ENCODE assay signal across 10 cellular contexts in the genomic region with DNA sequence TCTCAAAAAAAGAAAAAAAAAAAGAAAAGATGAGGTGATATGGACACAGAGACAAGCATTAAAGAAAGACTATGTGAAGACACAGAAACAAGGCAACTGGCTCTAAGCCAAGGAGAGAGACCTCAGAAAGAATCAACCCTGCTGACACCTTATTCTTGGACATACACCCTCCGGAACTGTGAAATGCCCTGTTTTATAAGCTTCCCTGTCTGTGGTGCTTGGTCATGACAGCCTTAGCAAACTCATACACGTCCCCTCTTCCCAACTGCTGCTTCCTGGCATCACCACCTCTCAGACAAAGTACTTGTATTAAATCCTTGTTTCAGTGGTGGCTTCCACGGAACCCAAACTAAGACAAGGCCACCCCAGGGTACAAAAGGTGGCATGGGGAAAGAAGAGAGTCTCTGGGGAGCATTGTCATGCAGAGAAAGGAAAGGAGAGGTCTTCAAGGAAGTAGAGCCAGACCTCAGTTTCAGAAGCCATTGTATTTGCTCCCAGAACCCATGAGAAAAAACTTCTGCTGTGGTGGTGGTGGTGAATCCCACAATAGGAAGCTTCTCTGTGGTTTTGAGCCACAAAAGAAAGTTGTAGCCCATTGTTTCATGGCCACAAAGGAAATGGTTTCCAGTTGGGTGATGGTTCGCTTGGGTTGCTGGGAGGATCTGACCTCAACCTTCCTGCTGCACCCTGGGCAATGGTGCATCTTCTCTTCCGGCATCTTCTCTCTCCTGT. TPM values are rescaled to one million over a fixed set of nuclear protein-coding genes. Genes with fewer than 3 reads are reported as not detected.
DNase-seq lines count a peak whose midpoint lies in the region; ATAC-seq, FAIRE-seq and TF ChIP-seq lines count a peak whose summit lies in the region.
"Had no signal": no experiment of that assay in that cellular context is flagged by ENCODE, and none has a peak within 500 bp of the region (broad histone marks: within the 10 kb centered on the region; RNA-seq: fewer than 3 reads in every experiment).

No MANE protein-coding gene starts in this region.

- peak; percentile 80 to 86 for DNase-seq in AML-193 (lab: John Stamatoyannopoulos, UW)
- peak; percentile 70 for DNase-seq in GM13977 (ENCODE audit: low spot score)
- DNase-seq in SW480 (ENCODE audit: low spot score) = peak; percentile 75
- DNase-seq in K562 (ENCODE audit: extremely low read depth in 1 of 4, low spot score in 3 of 4) = no peak
- DNase-seq in uterus = no peak
- no peak for DNase-seq in germinal center (ENCODE audit: low spot score)
- DNase-seq in midbrain (lab: John Stamatoyannopoulos, UW) = no peak

- no peaks in the 10 kb centered on the region for H3K36me3 ChIP-seq in K562 (ENCODE audit: control insufficient read depth, insufficient read depth, low read length)
- no peaks in the 10 kb centered on the region for H3K36me3 ChIP-seq in uterus

- TF ChIP-seq POLR2A in K562 (conservative IDR thresholded peaks at IDR 0.05) (no peak), uterus (IDR thresholded peaks at IDR 0.05) (no peak)

- 6% methylated on average over 4 of the region's 5 CpGs for WGBS in K562 (ENCODE audit: insufficient coverage, low coverage, missing lambda C conversion rate)

- no peak overlapping the region for H2AFZ ChIP-seq in K562 (ENCODE audit: low read depth, low read length)

- in situ Hi-C loops in GM13977 (cut with MboI; ENCODE audit: low pct_unique_long_range_greater_than_20kb, low sequenced_read_pairs, unreplicated experiment) = no loop called here
- in situ Hi-C loops in K562 (cut with MboI) = no loop called here

- H3K4me3 ChIP-seq in K562 (no peak overlapping the region), uterus (no peak overlapping the region)
- H3K4me3 ChIP-seq: lung had no signal

- CTCF ChIA-PET in K562 (lab: Yijun Ruan, JAX; ENCODE audit: low intra/inter-chr PET ratio) = no interaction called here

- FAIRE-seq in K562 (lab: Jason Lieb, UNC) = no peak

- H3K4me1 ChIP-seq in K562 (replicated peaks in 1 of 2; ENCODE audit: control insufficient read depth in 2 of 2, insufficient read depth in 2 of 2, low read length in 2 of 2) = no peaks in the 10 kb centered on the region; a peak in 1 of 5 replicates
- H3K4me1 ChIP-seq in uterus = no peaks in the 10 kb centered on the region

- no peak for TF ChIP-seq CTCF in GM13977 (IDR thresholded peaks at IDR 0.05; ENCODE audit: extremely low read depth, insufficient read depth, missing control alignments)
- TF ChIP-seq CTCF in K562 (IDR thresholded peaks at IDR 0.05 in 2 of 3, conservative IDR thresholded peaks at IDR 0.05 in 1 of 3; ENCODE audit: insufficient read depth in 2 of 3, low read depth in 1 of 3, low read length in 3 of 3) = no peak
- no peak for TF ChIP-seq CTCF in uterus (IDR thresholded peaks at IDR 0.05)

- H4K20me1 ChIP-seq in K562 (replicated peaks; ENCODE audit: control insufficient read depth, insufficient read depth, low read length) = no peaks in the 10 kb centered on the region

- POLR2A ChIA-PET in K562 (lab: Yijun Ruan, JAX) = interaction anchor here (0.6 kb wide), 1 partner anchor 129 kb away, joined by 4 read pairs; no protein-coding TSS in a partner anchor

- H3K9me3 ChIP-seq in K562 (replicated peaks; ENCODE audit: control insufficient read depth, insufficient read depth, low read depth, low read length) = no peaks in the 10 kb centered on the region
- H3K9me3 ChIP-seq in uterus = no peaks in the 10 kb centered on the region

- no peak for TF ChIP-seq EP300 in K562 (IDR thresholded peaks at IDR 0.05; ENCODE audit: low read length)

- intact Hi-C loops in K562 (cut with micrococcal nuclease) (no loop called here), uterus (cut with DNase I; ENCODE audit: low total_unique reads) (no loop called here)

- no TSS peak for BruUV-seq in K562 (replicated peaks; lab: Mats Ljungman, UMichigan)

- no peaks in the 10 kb centered on the region for H3K9me1 ChIP-seq in K562 (ENCODE audit: control insufficient read depth, insufficient read depth, low read length)

- no peak for ATAC-seq in K562
- ATAC-seq in HG02870 (IDR thresholded peaks at IDR 0.05; ENCODE audit: unreplicated experiment) = no peak

- no peaks in the 10 kb centered on the region for H3K79me2 ChIP-seq in K562 (ENCODE audit: control insufficient read depth, insufficient read depth, low read length)

- H3K9ac ChIP-seq in K562 (ENCODE audit: insufficient read depth in 1 of 2, low read depth in 2 of 2, low read length in 2 of 2) = no peak overlapping the region

- no peak for TF ChIP-seq RAD21 in K562 (CRISPR knock-in tag; conservative IDR thresholded peaks at IDR 0.05 in 1 of 2, IDR thresholded peaks at IDR 0.05 in 1 of 2)

- H3K4me2 ChIP-seq in K562 (ENCODE audit: insufficient read depth, low read length) = no peak overlapping the region

- H3K27ac ChIP-seq in K562 (ENCODE audit: extremely low read depth, low read depth, low read length) (no peak overlapping the region), uterus (peak overlapping the region in 1 of 2 donors; percentile 15)

- peaks cover 8 to 48% of the 10 kb centered on the region in 2 experiments; a peak in 4 of 5 replicates for H3K27me3 ChIP-seq in K562 (ENCODE audit: control insufficient read depth in 2 of 2, insufficient read depth in 2 of 2, low read length in 2 of 2)
- H3K27me3 ChIP-seq in uterus = no peaks in the 10 kb centered on the region

RNA-seq across cellular contexts. Expression of a gene that starts 16.3 kb away (rescaled TPM):
- not detected in 2 replicates for total RNA-seq in K562 (2011; cell fraction: chromatin; rRNA removed; ENCODE audit: low replicate concordance)
- total RNA-seq in K562 (2011; cell fraction: nucleolus; rRNA removed) = not detected in 2 replicates
- not detected in 2 replicates for total RNA-seq in K562 (2011; cell fraction: nucleoplasm; rRNA removed)
- total RNA-seq in K562 (2014; rRNA removed) = not detected in 2 replicates
- total RNA-seq in K562 (2014; rRNA removed; fragmentation: Illumina TruSeq; extraction: Trizol) = not detected in 2 replicates
- total RNA-seq in K562 (2015; rRNA removed; fragmentation: Illumina TruSeq; extraction: Trizol) = not detected in 2 replicates
- not detected in 2 replicates for total RNA-seq in K562 (2021)
- polyA plus RNA-seq in K562 (2011; rRNA removed) = not detected in 2 replicates
- polyA plus RNA-seq in K562 (2011; cell fraction: cytosol; rRNA removed) = not detected in 2 replicates
- polyA plus RNA-seq in K562 (2011; cell fraction: nucleus; rRNA removed) = not detected in 2 replicates
- polyA plus RNA-seq in K562 (2012) = not detected in 2 replicates
- polyA plus RNA-seq in K562 (2014; fragmentation: Illumina TruSeq; extraction: Trizol) = not detected in 2 replicates
- polyA plus RNA-seq in K562 (2014; fragmentation: Nextera tagmentation; extraction: Ambion mirVana) = not detected
- not detected in 2 replicates for polyA plus RNA-seq in K562 (2014; rRNA removed)
- polyA minus RNA-seq in K562 (2011; rRNA and poly(A)+ RNA removed) = not detected in 2 replicates
- polyA minus RNA-seq in K562 (2011; cell fraction: cytosol; rRNA and poly(A)+ RNA removed) = not detected in 2 replicates
- not detected in 2 replicates for polyA minus RNA-seq in K562 (2011; cell fraction: nucleus; rRNA and poly(A)+ RNA removed)
- total RNA-seq in uterus = not detected
- total RNA-seq: lung, NCI-H460 had no signal
- polyA plus RNA-seq: lung had no signal

RNA-seq across cellular contexts. Expression of a gene that starts 17.3 kb away (rescaled TPM):
- 79.9 and 184 TPM in 2 replicates for total RNA-seq in K562 (2011; cell fraction: chromatin; rRNA removed; ENCODE audit: low replicate concordance)
- total RNA-seq in K562 (2011; cell fraction: nucleolus; rRNA removed) = 88.2 and 89.2 TPM in 2 replicates
- 65.6 and 76.9 TPM in 2 replicates for total RNA-seq in K562 (2011; cell fraction: nucleoplasm; rRNA removed)
- 3.8 and 5.7 TPM in 2 replicates for total RNA-seq in K562 (2014; rRNA removed)
- 2.0 and 2.4 TPM in 2 replicates for total RNA-seq in K562 (2014; rRNA removed; fragmentation: Illumina TruSeq; extraction: Trizol)
- 1.9 and 2.3 TPM in 2 replicates for total RNA-seq in K562 (2015; rRNA removed; fragmentation: Illumina TruSeq; extraction: Trizol)
- 19.3 and 20.2 TPM in 2 replicates for total RNA-seq in K562 (2021)
- 7.0 and 14.5 TPM in 2 replicates for polyA plus RNA-seq in K562 (2011; rRNA removed)
- polyA plus RNA-seq in K562 (2011; cell fraction: cytosol; rRNA removed) = 8.0 and 14.5 TPM in 2 replicates
- 78.6 and 79.9 TPM in 2 replicates for polyA plus RNA-seq in K562 (2011; cell fraction: nucleus; rRNA removed)
- polyA plus RNA-seq in K562 (2012) = 7.9 and 22.7 TPM in 2 replicates
- polyA plus RNA-seq in K562 (2014; fragmentation: Illumina TruSeq; extraction: Trizol) = 4.4 and 7.3 TPM in 2 replicates
- polyA plus RNA-seq in K562 (2014; fragmentation: Nextera tagmentation; extraction: Ambion mirVana) = under 1 TPM; 0.35 to 0.46 TPM
- polyA plus RNA-seq in K562 (2014; rRNA removed) = 10.0 and 11.8 TPM in 2 replicates
- polyA minus RNA-seq in K562 (2011; rRNA and poly(A)+ RNA removed) = 5.3 and 5.8 TPM in 2 replicates
- 8.8 and 17.8 TPM in 2 replicates for polyA minus RNA-seq in K562 (2011; cell fraction: cytosol; rRNA and poly(A)+ RNA removed)
- polyA minus RNA-seq in K562 (2011; cell fraction: nucleus; rRNA and poly(A)+ RNA removed) = 15.8 and 20.2 TPM in 2 replicates
- total RNA-seq in uterus = 10 to 100 TPM; 13.5 to 89.4 (median 38.6) TPM

RNA-seq across cellular contexts. Expression of a gene that starts 40.3 kb away (rescaled TPM):
- not detected in 2 replicates for total RNA-seq in K562 (2011; cell fraction: chromatin; rRNA removed; ENCODE audit: low replicate concordance)
- total RNA-seq in K562 (2011; cell fraction: nucleolus; rRNA removed) = not detected in 2 replicates
- not detected in 2 replicates for total RNA-seq in K562 (2011; cell fraction: nucleoplasm; rRNA removed)
- total RNA-seq in K562 (2014; rRNA removed) (not detected in 2 replicates), K562 (2014; rRNA removed; fragmentation: Illumina TruSeq; extraction: Trizol) (not detected in 2 replicates), K562 (2015; rRNA removed; fragmentation: Illumina TruSeq; extraction: Trizol) (not detected in 2 replicates), K562 (2021) (not detected in 2 replicates), uterus (1 to 10 TPM in 1 of 4 donors, not detected in 3; 3.0 TPM)
- polyA plus RNA-seq in K562 (2011; rRNA removed) (not detected in 2 replicates), K562 (2014; fragmentation: Illumina TruSeq; extraction: Trizol) (not detected in 2 replicates), K562 (2014; fragmentation: Nextera tagmentation; extraction: Ambion mirVana) (not detected), K562 (2014; rRNA removed) (not detected in 2 replicates)
- polyA plus RNA-seq in K562 (2011; cell fraction: cytosol; rRNA removed) = not detected in 2 replicates
- polyA plus RNA-seq in K562 (2011; cell fraction: nucleus; rRNA removed) = not detected in 2 replicates
- polyA plus RNA-seq in K562 (2012) = not detected in 2 replicates
- not detected in 2 replicates for polyA minus RNA-seq in K562 (2011; rRNA and poly(A)+ RNA removed)
- not detected in 2 replicates for polyA minus RNA-seq in K562 (2011; cell fraction: cytosol; rRNA and poly(A)+ RNA removed)
- not detected in 2 replicates for polyA minus RNA-seq in K562 (2011; cell fraction: nucleus; rRNA and poly(A)+ RNA removed)
- total RNA-seq: lung, NCI-H460 had no signal

RNA-seq across cellular contexts. Expression of a gene that starts 59.8 kb away (rescaled TPM):
- 3.0 and 8.8 TPM in 2 replicates for total RNA-seq in K562 (2011; cell fraction: chromatin; rRNA removed; ENCODE audit: low replicate concordance)
- 2.5 and 3.2 TPM in 2 replicates for total RNA-seq in K562 (2011; cell fraction: nucleolus; rRNA removed)
- 2.6 TPM in 2 replicates for total RNA-seq in K562 (2011; cell fraction: nucleoplasm; rRNA removed)
- total RNA-seq in K562 (2014; rRNA removed) = 1.2 and 1.6 TPM in 2 replicates
- total RNA-seq in K562 (2014; rRNA removed; fragmentation: Illumina TruSeq; extraction: Trizol) = 1.3 and 1.4 TPM in 2 replicates
- total RNA-seq in K562 (2015; rRNA removed; fragmentation: Illumina TruSeq; extraction: Trizol) = 1.8 and 1.9 TPM in 2 replicates
- 3.3 and 4.5 TPM in 2 replicates for total RNA-seq in K562 (2021)
- 3.0 and 3.8 TPM in 2 replicates for polyA plus RNA-seq in K562 (2011; rRNA removed)
- 2.6 and 3.9 TPM in 2 replicates for polyA plus RNA-seq in K562 (2011; cell fraction: cytosol; rRNA removed)
- polyA plus RNA-seq in K562 (2011; cell fraction: nucleus; rRNA removed) = 1.3 and 1.7 TPM in 2 replicates
- polyA plus RNA-seq in K562 (2012) = 1.1 and 2.3 TPM in 2 replicates
- polyA plus RNA-seq in K562 (2014; fragmentation: Illumina TruSeq; extraction: Trizol) = 0.89 and 1.4 TPM in 2 replicates
- 1 to 10 TPM in 1 of 2 experiments, under 1 TPM in 1; 0.34 to 1.1 TPM for polyA plus RNA-seq in K562 (2014; fragmentation: Nextera tagmentation; extraction: Ambion mirVana)
- 1.5 and 1.9 TPM in 2 replicates for polyA plus RNA-seq in K562 (2014; rRNA removed)
- polyA minus RNA-seq in K562 (2011; rRNA and poly(A)+ RNA removed) = 7.1 and 8.6 TPM in 2 replicates
- 2.7 and 4.4 TPM in 2 replicates for polyA minus RNA-seq in K562 (2011; cell fraction: cytosol; rRNA and poly(A)+ RNA removed)
- 1.2 and 1.6 TPM in 2 replicates for polyA minus RNA-seq in K562 (2011; cell fraction: nucleus; rRNA and poly(A)+ RNA removed)
- 10 to 100 TPM; 14.3 to 61.6 (median 25.7) TPM for total RNA-seq in uterus

Comparison
In these comparisons a context has a peak if more than half of its experiments do, and no peak if none do; other contexts are left out.
1. DNase-seq: peak in AML-193 (2 of 2), GM13977 (single experiment) and SW480 (single experiment); none in K562 (0 of 4), uterus (0 of 2), germinal center (single experiment) and midbrain (single experiment).